1 cellular context compared by ENCODE assay signal in the genomic region with DNA sequence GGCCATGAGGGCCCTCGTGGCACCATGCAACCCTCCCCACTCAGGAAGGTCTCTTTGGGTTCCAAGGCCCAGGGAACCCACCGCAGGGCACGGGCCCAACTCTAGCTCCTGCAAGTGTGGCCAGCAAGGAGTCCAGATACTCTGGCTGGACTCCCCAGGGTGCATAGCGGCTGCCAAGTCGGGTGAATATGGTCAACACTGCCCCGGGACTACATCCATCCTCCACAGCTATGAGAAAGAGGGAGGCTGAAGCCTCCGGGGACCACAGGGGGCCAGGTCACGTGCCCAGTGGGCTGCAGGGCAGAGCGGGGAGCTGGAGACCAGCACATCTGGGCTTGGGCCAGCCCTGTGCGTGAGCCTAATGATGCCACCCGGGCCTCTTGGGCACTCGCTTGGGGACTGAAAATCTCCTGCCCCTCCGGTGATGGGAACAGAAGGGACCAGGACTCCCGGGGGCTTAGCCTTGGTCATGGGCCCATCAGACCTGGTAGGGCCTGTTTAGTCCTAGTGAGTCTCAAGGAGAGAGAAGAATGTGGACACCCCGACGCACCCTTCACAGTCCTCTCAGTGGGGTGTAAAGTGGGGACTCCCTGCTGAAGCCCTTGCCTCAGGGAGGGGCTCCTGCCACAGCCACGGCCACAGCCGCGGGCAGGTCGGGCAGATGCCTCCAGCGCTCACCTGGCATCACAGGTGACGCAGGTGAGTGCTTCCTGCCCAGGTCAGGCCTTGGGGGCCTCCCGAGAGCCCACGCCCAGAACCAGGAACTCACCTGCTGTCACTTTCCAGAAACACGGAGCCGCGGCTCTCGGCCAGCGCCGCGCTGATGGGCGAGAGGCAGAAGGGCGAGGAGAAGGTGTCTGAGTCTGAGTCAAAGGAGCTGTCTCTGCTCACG.
TF ChIP-seq lines count a peak whose summit lies in the region.

No MANE protein-coding gene starts in this region.

TF ChIP-seq in K562, 482 proteins besides CTCF, POLR2A, EP300 and RAD21:
- TF ChIP-seq ATF1 (CRISPR knock-in tag; IDR thresholded peaks at IDR 0.05) (no peak), ATF1 (tag; IDR thresholded peaks at IDR 0.05) (no peak), HNRNPK (IDR thresholded peaks at IDR 0.05; ENCODE audit: low read depth, low read length, poor library complexity, severe bottlenecking) (no peak), TAL1 (IDR thresholded peaks at IDR 0.05) (no peak), ZNF165 (CRISPR knock-in tag; IDR thresholded peaks at IDR 0.05; ENCODE audit: borderline replicate concordance) (no peak), JUN (IDR thresholded peaks at IDR 0.05; ENCODE audit: borderline replicate concordance, low read depth, low read length) (no peak), JUN (CRISPR knock-in tag; IDR thresholded peaks at IDR 0.05; ENCODE audit: borderline replicate concordance) (no peak)
- TF ChIP-seq, protein P1, sequence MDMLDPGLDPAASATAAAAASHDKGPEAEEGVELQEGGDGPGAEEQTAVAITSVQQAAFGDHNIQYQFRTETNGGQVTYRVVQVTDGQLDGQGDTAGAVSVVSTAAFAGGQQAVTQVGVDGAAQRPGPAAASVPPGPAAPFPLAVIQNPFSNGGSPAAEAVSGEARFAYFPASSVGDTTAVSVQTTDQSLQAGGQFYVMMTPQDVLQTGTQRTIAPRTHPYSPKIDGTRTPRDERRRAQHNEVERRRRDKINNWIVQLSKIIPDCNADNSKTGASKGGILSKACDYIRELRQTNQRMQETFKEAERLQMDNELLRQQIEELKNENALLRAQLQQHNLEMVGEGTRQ (CRISPR knock-in tag; IDR thresholded peaks at IDR 0.05), result peak; percentile 20; the same call in 1 of the 2 replicates
